8 cellular contexts compared by ENCODE assay signal in the genomic region with DNA sequence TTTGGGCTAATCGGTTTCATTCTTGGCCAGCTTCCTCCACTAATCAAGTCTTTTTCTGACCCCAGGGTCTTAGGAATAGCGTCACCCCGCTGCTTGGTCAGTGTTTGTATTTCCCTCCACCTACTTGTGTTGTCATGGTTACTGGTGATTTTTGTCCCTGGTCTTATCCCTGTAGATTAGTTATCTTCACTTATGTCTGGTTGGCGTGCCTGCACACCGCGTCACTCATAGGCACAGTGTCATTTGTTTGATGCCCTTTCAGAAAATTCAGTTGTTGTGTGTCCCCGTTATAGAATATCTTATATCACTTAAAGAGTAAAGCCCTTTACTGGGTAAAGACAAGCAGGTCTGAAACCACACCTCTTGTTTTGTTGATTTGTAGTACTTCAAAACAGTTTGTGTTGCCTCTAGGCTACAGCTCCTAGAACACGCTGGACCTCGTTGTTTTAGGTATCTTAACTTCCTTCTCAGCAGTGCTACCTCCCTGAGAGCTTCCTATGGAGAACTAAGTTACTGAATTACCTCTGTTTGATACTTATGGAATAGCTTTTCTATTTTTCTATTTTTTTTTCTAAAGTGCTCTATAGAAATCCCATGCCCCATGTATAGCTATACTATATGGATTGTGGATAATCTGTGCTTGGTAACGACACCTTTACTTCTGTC. TPM values are rescaled to one million over a fixed set of nuclear protein-coding genes. Genes with fewer than 3 reads are reported as not detected.
DNase-seq lines count a peak whose midpoint lies in the region; ATAC-seq and TF ChIP-seq lines count a peak whose summit lies in the region.

No MANE protein-coding gene starts in this region.

- peak overlapping the region; percentile 73 for H3K27ac ChIP-seq in DND-41 (ENCODE audit: low read length)
- peak overlapping the region in 47 of 59 donors; percentile 57 to 97 (median 88) for H3K27ac ChIP-seq in dorsolateral prefrontal cortex
- H3K27ac ChIP-seq in tibial nerve, result peak overlapping the region in 3 of 4 donors; percentile 84 to 96 (median 92)

- H3K27me3 ChIP-seq in DND-41 (ENCODE audit: insufficient read depth, low read length, poor library complexity) (no peaks in the 10 kb centered on the region), dorsolateral prefrontal cortex (no peaks in the 10 kb centered on the region), tibial nerve (no peaks in the 10 kb centered on the region)

- peak overlapping the region; percentile 66 for H3K9ac ChIP-seq in DND-41 (ENCODE audit: low read depth, low read length)

- H3K4me2 ChIP-seq in DND-41 (ENCODE audit: insufficient read depth, low read length), result peak overlapping the region; percentile 82

- H3K36me3 ChIP-seq in DND-41 (ENCODE audit: insufficient read depth, low read length), result no peaks in the 10 kb centered on the region
- no peaks in the 10 kb centered on the region for H3K36me3 ChIP-seq in tibial nerve

- DNase-seq in DND-41 (peak; percentile 18), SK-N-DZ (ENCODE audit: low spot score) (peak; percentile 27), dorsolateral prefrontal cortex (peak in 1 of 10 donors; percentile 21), medulla oblongata (ENCODE audit: extremely low spot score) (peak; percentile 53), tibial nerve (ENCODE audit: low spot score in 2 of 2) (no peak), GM10266 (ENCODE audit: extremely low spot score) (no peak), D341Med (ENCODE audit: low spot score) (no peak)

- no peak for TF ChIP-seq EP300 in tibial nerve (IDR thresholded peaks at IDR 0.05)

- ATAC-seq in DND-41 (ENCODE audit: insufficient read depth, low read depth) (no peak), HG03097 (IDR thresholded peaks at IDR 0.05; ENCODE audit: low FRiP score, unreplicated experiment) (peak; percentile 3)

- H4K20me1 ChIP-seq in DND-41 (ENCODE audit: insufficient read depth, low read length), result no peaks in the 10 kb centered on the region

- TF ChIP-seq CTCF in DND-41 (IDR thresholded peaks at IDR 0.05; ENCODE audit: borderline replicate concordance, extremely low read depth, low read length, poor library complexity, severe bottlenecking) (no peak), dorsolateral prefrontal cortex (IDR thresholded peaks at IDR 0.05 in 54 of 56, conservative IDR thresholded peaks at IDR 0.05 in 2 of 56; ENCODE audit: low read depth in 1 of 56, partially characterized antibody in 56 of 56) (no peak), tibial nerve (IDR thresholded peaks at IDR 0.05) (no peak), GM10266 (IDR thresholded peaks at IDR 0.05; ENCODE audit: control insufficient read depth, insufficient read depth, low read depth, missing control alignments) (no peak)

- WGBS in tibial nerve, 2 donors, result 10 to 12% methylated on average over 10 of the region's 10 CpGs

- intact Hi-C loops in dorsolateral prefrontal cortex (cut with DNase I), result loop anchor here (2.0 to 10.0 kb wide), 6 partner anchors 48 to 365 kb away; a partner anchor contains a TSS

- H3K79me2 ChIP-seq in DND-41 (ENCODE audit: insufficient read depth, low read length), result peaks cover 48% of the 10 kb centered on the region

- H2AFZ ChIP-seq in DND-41 (ENCODE audit: low read depth, low read length), result peak overlapping the region; percentile 91

- H3K9me3 ChIP-seq in DND-41 (ENCODE audit: insufficient read depth, low read length, severe bottlenecking) (no peaks in the 10 kb centered on the region), tibial nerve (no peaks in the 10 kb centered on the region)

- no peak for TF ChIP-seq POLR2A in tibial nerve (IDR thresholded peaks at IDR 0.05)

- H3K4me3 ChIP-seq in DND-41 (ENCODE audit: low read depth in 1 of 2, low read length in 2 of 2) (peak overlapping the region; percentile 74 to 86), dorsolateral prefrontal cortex (peak overlapping the region; percentile 73 to 100 (median 98)), tibial nerve (peak overlapping the region; percentile 88 to 99 (median 94))

- H3K4me1 ChIP-seq in DND-41 (ENCODE audit: insufficient read depth, low read length) (peaks cover 24% of the 10 kb centered on the region), tibial nerve (peaks cover 0 to 25% (median 4%) of the 10 kb centered on the region in 4 donors)

RNA-seq across cellular contexts. Expression of a gene that starts 0.9 kb away (rescaled TPM):
- polyA plus RNA-seq in SK-N-DZ (2014; cell fraction: cytosol; rRNA removed), result 6.7 and 9.7 TPM in 2 replicates
- 4.5 and 8.5 TPM in 2 replicates for polyA plus RNA-seq in SK-N-DZ (2014; cell fraction: nucleus; rRNA removed)
- total RNA-seq in dorsolateral prefrontal cortex (100 to 1,000 TPM in 94 of 120 experiments, 10 to 100 TPM in 26; 81.3 to 162 (median 110) TPM), tibial nerve (100 to 1,000 TPM in 3 of 4 donors, 10 to 100 TPM in 1; 68.1 to 153 (median 116) TPM)

RNA-seq across cellular contexts. Expression of a gene that starts 7.7 kb away (rescaled TPM):
- polyA plus RNA-seq in SK-N-DZ (2014; cell fraction: cytosol; rRNA removed), result 320 and 321 TPM in 2 replicates
- 287 and 302 TPM in 2 replicates for polyA plus RNA-seq in SK-N-DZ (2014; cell fraction: nucleus; rRNA removed)
- 10 to 100 TPM in 36 of 120 experiments, 1 to 10 TPM in 84; 2.0 to 19.1 (median 9.2) TPM for total RNA-seq in dorsolateral prefrontal cortex
- total RNA-seq in tibial nerve, result 1 to 10 TPM in 3 of 4 donors, under 1 TPM in 1; 0.87 to 2.7 (median 1.7) TPM

Comparison
In these comparisons a context has a peak if more than half of its experiments do, and no peak if none do; other contexts are left out.
1. DNase-seq: peak in DND-41 (single experiment), SK-N-DZ (single experiment) and medulla oblongata (single experiment); none in tibial nerve (0 of 2), GM10266 (single experiment) and D341Med (single experiment).
2. Peak in every context shown above with its lines, with median percentiles within 50 percentile points of each other: H3K27ac ChIP-seq and H3K4me3 ChIP-seq.